ENCODE assay signal across 2 cellular contexts in the genomic region with DNA sequence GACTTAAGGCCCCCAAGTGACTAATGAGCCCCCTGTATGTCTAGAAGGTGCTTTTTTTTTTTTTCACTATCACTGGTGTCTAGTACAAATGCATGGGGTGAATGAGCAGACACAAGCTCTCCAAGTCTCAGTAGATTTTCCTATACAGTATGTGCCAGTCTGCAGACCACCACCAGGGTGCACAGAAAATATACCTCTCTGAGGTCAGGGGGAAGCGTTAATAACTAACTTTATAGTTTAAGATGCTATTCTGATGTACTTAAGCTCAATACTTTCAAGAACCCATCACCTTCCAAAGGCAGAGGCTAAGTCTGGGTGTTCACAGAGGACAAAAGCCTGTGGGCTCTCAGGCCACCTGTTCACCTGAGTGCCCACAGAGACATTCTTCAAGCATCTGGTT.
TF ChIP-seq lines count a peak whose summit lies in the region.

No MANE protein-coding gene starts in this region.

TF ChIP-seq in HCT116, 20 proteins besides CTCF, POLR2A, EP300 and RAD21:
- TF ChIP-seq ZFX (IDR thresholded peaks at IDR 0.05) (no peak), SRF (IDR thresholded peaks at IDR 0.05; ENCODE audit: low read depth) (no peak)
- TF ChIP-seq, protein P1, sequence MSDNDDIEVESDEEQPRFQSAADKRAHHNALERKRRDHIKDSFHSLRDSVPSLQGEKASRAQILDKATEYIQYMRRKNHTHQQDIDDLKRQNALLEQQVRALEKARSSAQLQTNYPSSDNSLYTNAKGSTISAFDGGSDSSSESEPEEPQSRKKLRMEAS (IDR thresholded peaks at IDR 0.05), result no peak

TF ChIP-seq in SK-N-SH, 30 proteins besides CTCF, POLR2A, EP300 and RAD21:
- TF ChIP-seq FOXM1 (IDR thresholded peaks at IDR 0.05; ENCODE audit: low read depth), result no peak
- TF ChIP-seq, protein P1 (IDR thresholded peaks at IDR 0.05; ENCODE audit: low read depth), result no peak
- TF ChIP-seq GATA2 (CRISPR knock-in tag; IDR thresholded peaks at IDR 0.05), result no peak
- TF ChIP-seq RCOR1 (IDR thresholded peaks at IDR 0.05; ENCODE audit: low read length), result no peak
- TF ChIP-seq SIN3A (IDR thresholded peaks at IDR 0.05; ENCODE audit: borderline replicate concordance, low read depth, low read length), result no peak
- TF ChIP-seq TEAD4 (IDR thresholded peaks at IDR 0.05; ENCODE audit: borderline replicate concordance, insufficient read depth), result no peak
- TF ChIP-seq, protein P2, sequence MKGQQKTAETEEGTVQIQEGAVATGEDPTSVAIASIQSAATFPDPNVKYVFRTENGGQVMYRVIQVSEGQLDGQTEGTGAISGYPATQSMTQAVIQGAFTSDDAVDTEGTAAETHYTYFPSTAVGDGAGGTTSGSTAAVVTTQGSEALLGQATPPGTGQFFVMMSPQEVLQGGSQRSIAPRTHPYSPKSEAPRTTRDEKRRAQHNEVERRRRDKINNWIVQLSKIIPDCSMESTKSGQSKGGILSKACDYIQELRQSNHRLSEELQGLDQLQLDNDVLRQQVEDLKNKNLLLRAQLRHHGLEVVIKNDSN (IDR thresholded peaks at IDR 0.05; ENCODE audit: borderline replicate concordance, low read depth), result no peak
- TF ChIP-seq CHD2 (IDR thresholded peaks at IDR 0.05; ENCODE audit: low read length, partially characterized antibody), result no peak
- no peak for TF ChIP-seq RXRA (IDR thresholded peaks at IDR 0.05; ENCODE audit: borderline replicate concordance, low read depth)
- no peak for TF ChIP-seq YY1 (IDR thresholded peaks at IDR 0.05; ENCODE audit: low read depth)
- TF ChIP-seq JUND (IDR thresholded peaks at IDR 0.05), result no peak
- TF ChIP-seq MEF2A (IDR thresholded peaks at IDR 0.05; ENCODE audit: borderline replicate concordance, low read depth), result no peak
- TF ChIP-seq, protein P3, sequence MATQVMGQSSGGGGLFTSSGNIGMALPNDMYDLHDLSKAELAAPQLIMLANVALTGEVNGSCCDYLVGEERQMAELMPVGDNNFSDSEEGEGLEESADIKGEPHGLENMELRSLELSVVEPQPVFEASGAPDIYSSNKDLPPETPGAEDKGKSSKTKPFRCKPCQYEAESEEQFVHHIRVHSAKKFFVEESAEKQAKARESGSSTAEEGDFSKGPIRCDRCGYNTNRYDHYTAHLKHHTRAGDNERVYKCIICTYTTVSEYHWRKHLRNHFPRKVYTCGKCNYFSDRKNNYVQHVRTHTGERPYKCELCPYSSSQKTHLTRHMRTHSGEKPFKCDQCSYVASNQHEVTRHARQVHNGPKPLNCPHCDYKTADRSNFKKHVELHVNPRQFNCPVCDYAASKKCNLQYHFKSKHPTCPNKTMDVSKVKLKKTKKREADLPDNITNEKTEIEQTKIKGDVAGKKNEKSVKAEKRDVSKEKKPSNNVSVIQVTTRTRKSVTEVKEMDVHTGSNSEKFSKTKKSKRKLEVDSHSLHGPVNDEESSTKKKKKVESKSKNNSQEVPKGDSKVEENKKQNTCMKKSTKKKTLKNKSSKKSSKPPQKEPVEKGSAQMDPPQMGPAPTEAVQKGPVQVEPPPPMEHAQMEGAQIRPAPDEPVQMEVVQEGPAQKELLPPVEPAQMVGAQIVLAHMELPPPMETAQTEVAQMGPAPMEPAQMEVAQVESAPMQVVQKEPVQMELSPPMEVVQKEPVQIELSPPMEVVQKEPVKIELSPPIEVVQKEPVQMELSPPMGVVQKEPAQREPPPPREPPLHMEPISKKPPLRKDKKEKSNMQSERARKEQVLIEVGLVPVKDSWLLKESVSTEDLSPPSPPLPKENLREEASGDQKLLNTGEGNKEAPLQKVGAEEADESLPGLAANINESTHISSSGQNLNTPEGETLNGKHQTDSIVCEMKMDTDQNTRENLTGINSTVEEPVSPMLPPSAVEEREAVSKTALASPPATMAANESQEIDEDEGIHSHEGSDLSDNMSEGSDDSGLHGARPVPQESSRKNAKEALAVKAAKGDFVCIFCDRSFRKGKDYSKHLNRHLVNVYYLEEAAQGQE (IDR thresholded peaks at IDR 0.05; ENCODE audit: low read depth, low read length), result no peak
- TF ChIP-seq EZH2phosphoT487 (IDR thresholded peaks at IDR 0.05; ENCODE audit: borderline replicate concordance, low read depth), result no peak
- no peak for TF ChIP-seq TCF12 (IDR thresholded peaks at IDR 0.05)
- TF ChIP-seq, protein P4, sequence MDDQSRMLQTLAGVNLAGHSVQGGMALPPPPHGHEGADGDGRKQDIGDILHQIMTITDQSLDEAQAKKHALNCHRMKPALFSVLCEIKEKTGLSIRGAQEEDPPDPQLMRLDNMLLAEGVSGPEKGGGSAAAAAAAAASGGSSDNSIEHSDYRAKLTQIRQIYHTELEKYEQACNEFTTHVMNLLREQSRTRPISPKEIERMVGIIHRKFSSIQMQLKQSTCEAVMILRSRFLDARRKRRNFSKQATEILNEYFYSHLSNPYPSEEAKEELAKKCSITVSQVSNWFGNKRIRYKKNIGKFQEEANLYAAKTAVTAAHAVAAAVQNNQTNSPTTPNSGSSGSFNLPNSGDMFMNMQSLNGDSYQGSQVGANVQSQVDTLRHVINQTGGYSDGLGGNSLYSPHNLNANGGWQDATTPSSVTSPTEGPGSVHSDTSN (IDR thresholded peaks at IDR 0.05), result no peak
